8 cellular contexts compared by ENCODE assay signal in genomic region chr20:18794428-18794787, GRCh38. TPM values are rescaled to one million over a fixed set of nuclear protein-coding genes. Genes with fewer than 3 reads are reported as not detected.
A peak's percentile ranks its signal among the peaks of the same experiment; 100 is the strongest.
DNase-seq lines count a peak whose midpoint lies in the region; ATAC-seq, FAIRE-seq and TF ChIP-seq lines count a peak whose summit lies in the region.

No MANE protein-coding gene starts in this region.

- peak overlapping the region; percentile 76 to 89 (median 84) for H3K4me3 ChIP-seq in keratinocyte (ENCODE audit: control insufficient read depth in 2 of 3, extremely low read depth in 1 of 3, insufficient read depth in 2 of 3, low read depth in 1 of 3, low read length in 3 of 3)
- H3K4me3 ChIP-seq in subcutaneous abdominal adipose tissue (ENCODE audit: low read depth in 1 of 5, low read length in 5 of 5): peak overlapping the region; percentile 83 to 98 (median 91)

- H3K9ac ChIP-seq in keratinocyte (ENCODE audit: control insufficient read depth, extremely low read depth, insufficient read depth, low read length): peak overlapping the region; percentile 83
- peak overlapping the region; percentile 88 to 99 (median 92) for H3K9ac ChIP-seq in subcutaneous abdominal adipose tissue (ENCODE audit: low read length in 5 of 5)

- no peak for FAIRE-seq in keratinocyte (lab: Jason Lieb, UNC)

- H3K27ac ChIP-seq in keratinocyte (ENCODE audit: control insufficient read depth, insufficient read depth, low read length) (peak overlapping the region; percentile 78), subcutaneous abdominal adipose tissue (ENCODE audit: low read depth, low read length) (peak overlapping the region; percentile 87)

- H3K36me3 ChIP-seq in keratinocyte (ENCODE audit: control insufficient read depth in 2 of 2, extremely low read depth in 1 of 2, insufficient read depth in 2 of 2, low read length in 2 of 2) (no peaks in the 10 kb centered on the region), subcutaneous abdominal adipose tissue (ENCODE audit: control insufficient read depth in 5 of 5, insufficient read depth in 5 of 5, low read length in 5 of 5) (no peaks in the 10 kb centered on the region)

- H3K79me2 ChIP-seq in keratinocyte (ENCODE audit: control insufficient read depth, insufficient read depth, low read length): no peaks in the 10 kb centered on the region

- no peak for DNase-seq in activated naive CD4-positive, alpha-beta T cell treated with anti-CD3 and anti-CD28 coated beads, Interleukin-2, amount 50 U/mL, for 72 hours (ENCODE audit: low spot score in 2 of 2)
- DNase-seq in keratinocyte (ENCODE audit: low read depth, low spot score) (no peak), NCI-H345 (lab: John Stamatoyannopoulos, UW) (no peak)

- dilution Hi-C loops in keratinocyte (cut with MboI; ENCODE audit: extremely low pct_ligation_motif_present, low sequenced_read_pairs): no loop called here

- TF ChIP-seq CTCF in keratinocyte (optimal IDR thresholded peaks at IDR 0.05 in 1 of 3, IDR thresholded peaks at IDR 0.05 in 1 of 3, conservative IDR thresholded peaks at IDR 0.05 in 1 of 3; ENCODE audit: extremely low read depth in 1 of 3, insufficient read depth in 2 of 3, low read length in 3 of 3): no peak

- no peaks in the 10 kb centered on the region for H4K20me1 ChIP-seq in keratinocyte (ENCODE audit: control insufficient read depth, extremely low read depth, insufficient read depth, low read length)

- peak overlapping the region; percentile 80 for H3K4me2 ChIP-seq in keratinocyte (ENCODE audit: control insufficient read depth, extremely low read depth, insufficient read depth, low read depth, low read length)

- H2AFZ ChIP-seq in keratinocyte (ENCODE audit: control insufficient read depth, low read length): peak overlapping the region; percentile 88

- no peaks in the 10 kb centered on the region for H3K9me3 ChIP-seq in keratinocyte (ENCODE audit: control insufficient read depth, low read depth, low read length)
- peaks cover 0 to 7% (median 6%) of the 10 kb centered on the region in 5 donors for H3K9me3 ChIP-seq in subcutaneous abdominal adipose tissue (ENCODE audit: control insufficient read depth in 5 of 5, low read length in 5 of 5)

- peaks cover 5% of the 10 kb centered on the region for H3K4me1 ChIP-seq in keratinocyte (ENCODE audit: control insufficient read depth, extremely low read depth, insufficient read depth, low read length)
- peaks cover 5 to 14% (median 10%) of the 10 kb centered on the region in 5 donors for H3K4me1 ChIP-seq in subcutaneous abdominal adipose tissue (ENCODE audit: control insufficient read depth in 5 of 5, insufficient read depth in 5 of 5, low read length in 5 of 5)

- H3K36me3 Mint-ChIP-seq in activated naive CD4-positive, alpha-beta T cell treated with anti-CD3 and anti-CD28 coated beads, Interleukin-2, amount 50 U/mL, for 72 hours: peaks cover 16 to 28% of the 10 kb centered on the region in 2 donors

- H3K9me1 ChIP-seq in keratinocyte (ENCODE audit: control insufficient read depth, extremely low read depth, insufficient read depth, low read length): no peaks in the 10 kb centered on the region

- no peaks in the 10 kb centered on the region for H3K27me3 ChIP-seq in keratinocyte (ENCODE audit: control insufficient read depth, extremely low read depth, insufficient read depth, low read length)
- H3K27me3 ChIP-seq in subcutaneous abdominal adipose tissue (ENCODE audit: control insufficient read depth in 5 of 5, insufficient read depth in 4 of 5, low read length in 5 of 5): peaks cover 0 to 2% (median 0%) of the 10 kb centered on the region in 5 donors

- H3K27ac Mint-ChIP-seq in activated naive CD4-positive, alpha-beta T cell treated with anti-CD3 and anti-CD28 coated beads, Interleukin-2, amount 50 U/mL, for 72 hours: peak overlapping the region; percentile 92 to 95

- ATAC-seq in HG02840 (IDR thresholded peaks at IDR 0.05; ENCODE audit: low FRiP score, unreplicated experiment) (peak; percentile 1), HG03097 (IDR thresholded peaks at IDR 0.05; ENCODE audit: low FRiP score, unreplicated experiment) (no peak), GM19467 (IDR thresholded peaks at IDR 0.05; ENCODE audit: unreplicated experiment) (no peak), GM21526 (IDR thresholded peaks at IDR 0.05; ENCODE audit: low FRiP score, unreplicated experiment) (no peak)
- no peak for ATAC-seq in activated naive CD4-positive, alpha-beta T cell treated with anti-CD3 and anti-CD28 coated beads, Interleukin-2, amount 50 U/mL, for 72 hours

- peaks cover 12 to 18% of the 10 kb centered on the region in 2 donors for H3K9me3 Mint-ChIP-seq in activated naive CD4-positive, alpha-beta T cell treated with anti-CD3 and anti-CD28 coated beads, Interleukin-2, amount 50 U/mL, for 72 hours

RNA-seq across cellular contexts. Expression of gene SCP2D1, which starts 19.2 kb away (rescaled TPM):
- under 1 TPM in 1 of 2 donors, not detected in 1; 0.36 TPM for total RNA-seq in activated naive CD4-positive, alpha-beta T cell treated with anti-CD3 and anti-CD28 coated beads, Interleukin-2, amount 50 U/mL, for 72 hours
- polyA plus RNA-seq in keratinocyte: not detected in 3 replicates
- not detected for polyA plus RNA-seq in keratinocyte (2011; ENCODE audit: low read depth)
- not detected in 2 replicates for polyA plus RNA-seq in keratinocyte (2011; cell fraction: cytosol; rRNA removed)
- not detected in 2 replicates for polyA plus RNA-seq in keratinocyte (2011; cell fraction: nucleus; rRNA removed)
- polyA plus RNA-seq in keratinocyte (2012; ENCODE audit: low replicate concordance): not detected in 2 replicates
- not detected in 3 replicates for polyA minus RNA-seq in keratinocyte
- polyA minus RNA-seq in keratinocyte (2011; cell fraction: cytosol; rRNA and poly(A)+ RNA removed): not detected
- polyA minus RNA-seq in keratinocyte (2011; cell fraction: nucleus; rRNA and poly(A)+ RNA removed): not detected in 2 replicates
